In the genomic region with DNA sequence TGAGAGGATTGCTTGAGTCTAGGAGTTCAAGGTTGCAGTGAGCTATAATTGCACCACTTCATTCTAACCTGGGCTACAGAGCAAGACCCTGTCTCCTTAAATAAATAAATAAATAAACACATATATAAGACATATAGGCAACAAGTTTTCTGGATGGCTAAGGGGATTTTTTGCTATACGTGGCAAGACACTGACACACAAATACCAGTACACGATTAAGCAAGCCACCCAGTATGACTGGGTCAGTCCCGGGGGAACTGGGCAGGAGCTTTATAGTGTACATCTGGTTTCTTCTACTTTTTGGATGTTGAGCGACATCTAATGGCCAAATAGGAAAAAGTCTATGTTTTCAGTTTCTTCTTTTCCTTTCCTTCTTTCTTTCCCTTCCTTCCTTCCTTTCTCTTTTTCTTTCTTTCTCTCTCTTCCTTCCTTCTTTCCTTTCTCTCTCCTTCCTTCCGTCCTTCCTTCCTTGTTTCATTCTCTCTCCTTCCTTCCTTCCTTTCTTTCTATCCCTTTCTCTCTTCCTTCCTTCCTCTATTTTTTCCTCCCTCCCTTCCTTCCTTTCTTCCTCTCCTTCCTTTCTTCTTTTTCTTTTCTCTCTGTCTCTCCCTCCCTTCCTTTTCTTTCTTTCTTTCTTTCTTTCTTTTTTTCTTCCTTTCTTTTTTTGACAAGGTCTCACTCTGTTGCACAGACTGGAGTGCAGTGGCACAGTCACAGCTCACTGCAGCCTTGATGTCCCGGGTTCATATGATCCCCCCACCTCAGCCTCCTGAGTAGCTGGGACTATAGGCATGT, we compare ENCODE assay signal across 1 cellular context.
A peak's percentile ranks its signal among the peaks of the same experiment; 100 is the strongest.
TF ChIP-seq lines count a peak whose summit lies in the region.

No MANE protein-coding gene starts in this region.

TF ChIP-seq in H1, 55 proteins besides CTCF, POLR2A, EP300 and RAD21 (continued from another document):
- TF ChIP-seq MAX (IDR thresholded peaks at IDR 0.05) (no peak), CEBPB (IDR thresholded peaks at IDR 0.05; ENCODE audit: low read depth, low read length) (peak; percentile 10; the same call in 1 of the 2 replicates)
TF ChIP-seq in H1: peak in this region for 1.
